ENCODE assay signal across 20 cellular contexts in genomic region chr16:86806838-86807351, GRCh38.
DNase-seq lines count a peak whose midpoint lies in the region; ATAC-seq and TF ChIP-seq lines count a peak whose summit lies in the region.
"Had no signal": no experiment of that assay in that cellular context is flagged by ENCODE, and none has a peak within 500 bp of the region (broad histone marks: within the 10 kb centered on the region; RNA-seq: fewer than 3 reads in every experiment).

No MANE protein-coding gene starts in this region.

- H3K4me2 ChIP-seq in hepatocyte: peak overlapping the region; percentile 44
- H3K4me2 ChIP-seq: BLaER1 treated with 17β-estradiol and CSF1 and Interleukin-3, amounts not matched to agents 10 nM and 100 nM had no signal

- peak overlapping the region; percentile 68 for H3K27ac Mint-ChIP-seq in nephron progenitor cell
- no peak overlapping the region for H3K27ac Mint-ChIP-seq in osteocyte (ENCODE audit: unreplicated experiment)
- H3K27ac Mint-ChIP-seq: activated CD4-positive, alpha-beta T cell treated with anti-CD3 and anti-CD28 coated beads, Interleukin-2, amount 10 ng/mL, durations not matched to agents 24 days and 14 days had no signal

- H3K4me1 Mint-ChIP-seq in nephron progenitor cell (peaks cover 59% of the 10 kb centered on the region), osteocyte (ENCODE audit: unreplicated experiment) (peaks cover 30% of the 10 kb centered on the region)
- H3K4me1 Mint-ChIP-seq: activated CD4-positive, alpha-beta T cell treated with anti-CD3 and anti-CD28 coated beads, Interleukin-2, amount 10 ng/mL, durations not matched to agents 24 days and 14 days had no signal

- H3K4me1 ChIP-seq in hepatocyte (ENCODE audit: insufficient read depth): no peaks in the 10 kb centered on the region
- H3K4me1 ChIP-seq: BLaER1 treated with 17β-estradiol and CSF1 and Interleukin-3, amounts not matched to agents 10 nM and 100 nM; spleen; suprapubic skin had no signal

- H3K27me3 Mint-ChIP-seq in nephron progenitor cell (ENCODE audit: low read depth, poor library complexity) (peaks cover 2% of the 10 kb centered on the region), osteocyte (ENCODE audit: unreplicated experiment) (no peaks in the 10 kb centered on the region)

- peak overlapping the region; percentile 7 for H3K4me3 Mint-ChIP-seq in nephron progenitor cell
- no peak overlapping the region for H3K4me3 Mint-ChIP-seq in osteocyte (ENCODE audit: unreplicated experiment)
- H3K4me3 Mint-ChIP-seq: activated CD4-positive, alpha-beta T cell treated with anti-CD3 and anti-CD28 coated beads, Interleukin-2, amount 10 ng/mL, durations not matched to agents 24 days and 14 days had no signal

- H4K20me1 ChIP-seq in hepatocyte (ENCODE audit: insufficient read depth, poor library complexity, severe bottlenecking): no peaks in the 10 kb centered on the region
- H4K20me1 ChIP-seq: BLaER1 treated with 17β-estradiol and CSF1 and Interleukin-3, amounts not matched to agents 10 nM and 100 nM had no signal

- WGBS in hepatocyte (ENCODE audit: low lambda C conversion rate, missing lambda C conversion rate): 15% methylated on average over 21 of the region's 22 CpGs

- no peaks in the 10 kb centered on the region for H3K9me2 ChIP-seq in hepatocyte (replicated peaks; ENCODE audit: insufficient read depth)

- H3K4me3 ChIP-seq in AG04450 (ENCODE audit: low read depth, low read length): no peak overlapping the region
- H3K4me3 ChIP-seq in hepatocyte: no peak overlapping the region
- H3K4me3 ChIP-seq: BLaER1 treated with 17β-estradiol and CSF1 and Interleukin-3, amounts not matched to agents 10 nM and 100 nM; spleen; suprapubic skin had no signal

- no peaks in the 10 kb centered on the region for H3K79me2 ChIP-seq in hepatocyte

- H3K9me3 ChIP-seq in AG04450 (ENCODE audit: control insufficient read depth, insufficient read depth, low read length) (peaks cover 10% of the 10 kb centered on the region), hepatocyte (ENCODE audit: low read depth) (no peaks in the 10 kb centered on the region)
- H3K9me3 ChIP-seq: suprapubic skin had no signal

- POLR2A ChIA-PET in AG04450 (lab: Yijun Ruan, JAX): no interaction called here

- H3K9me3 Mint-ChIP-seq in nephron progenitor cell (peaks cover 11% of the 10 kb centered on the region), osteocyte (ENCODE audit: unreplicated experiment) (no peaks in the 10 kb centered on the region)
- H3K9me3 Mint-ChIP-seq: activated CD4-positive, alpha-beta T cell treated with anti-CD3 and anti-CD28 coated beads, Interleukin-2, amount 10 ng/mL, durations not matched to agents 24 days and 14 days had no signal

- H3K27ac ChIP-seq in AG04450 (ENCODE audit: low read depth, low read length) (no peak overlapping the region), hepatocyte (no peak overlapping the region)
- H3K27ac ChIP-seq: BLaER1 treated with 17β-estradiol and CSF1 and Interleukin-3, amounts not matched to agents 10 nM and 100 nM; spleen; suprapubic skin had no signal

- no peak for TF ChIP-seq CTCF in AG04450 (IDR thresholded peaks at IDR 0.05; ENCODE audit: low read depth, low read length)
- no peak for TF ChIP-seq CTCF in hepatocyte (IDR thresholded peaks at IDR 0.05; ENCODE audit: poor library complexity)
- no peak for TF ChIP-seq CTCF in nephron progenitor cell (IDR thresholded peaks at IDR 0.05)
- no peak for TF ChIP-seq CTCF in osteocyte (IDR thresholded peaks at IDR 0.05)

- ATAC-seq in GM21515 (IDR thresholded peaks at IDR 0.05; ENCODE audit: unreplicated experiment): no peak

- CTCF ChIA-PET in AG04450 (lab: Charles Lee): no interaction called here

- DNase-seq in AG04450 (ENCODE audit: low read depth, low spot score): peak; percentile 11
- peak; percentile 76 for DNase-seq in NCI-H2171 (lab: John Stamatoyannopoulos, UW)
- DNase-seq in hepatocyte (ENCODE audit: low spot score): no peak
- DNase-seq in nephron progenitor cell: peak; percentile 73
- no peak for DNase-seq in osteocyte (ENCODE audit: extremely low spot score, unreplicated experiment)
- no peak for DNase-seq in dedifferentiated amniotic fluid mesenchymal stem cell (ENCODE audit: extremely low spot score)
- DNase-seq in C1 segment of cervical spinal cord (lab: John Stamatoyannopoulos, UW): no peak
- DNase-seq: activated CD4-positive, alpha-beta T cell treated with anti-CD3 and anti-CD28 coated beads, Interleukin-2, amount 10 ng/mL, durations not matched to agents 24 days and 14 days; activated CD8-positive, alpha-beta memory T cell treated with anti-CD3 and anti-CD28 coated beads, Interleukin-2, amount 50 U/mL, for 48 hours; activated effector memory CD4-positive, alpha-beta T cell treated with anti-CD3 and anti-CD28 coated beads, Interleukin-2, amount 50 U/mL, for 16 hours; caudate nucleus; hypothalamus; MM.1S; NCI-H1694 treated with DMSO at 0.1 percent for 48 hours; NCI-H446 treated with DMSO at 0.1 percent for 48 hours; NK-92 treated with Interleukin-12 subunit alpha and Interleukin-12 subunit beta, amount 100 ng/mL, for 24 hours; spleen had no signal

- H3K36me3 ChIP-seq in hepatocyte (replicated peaks; ENCODE audit: insufficient read depth, low read depth): no peaks in the 10 kb centered on the region
- H3K36me3 ChIP-seq: BLaER1 treated with 17β-estradiol and CSF1 and Interleukin-3, amounts not matched to agents 10 nM and 100 nM; spleen; suprapubic skin had no signal

- H3K36me3 Mint-ChIP-seq in nephron progenitor cell (ENCODE audit: low read depth): no peaks in the 10 kb centered on the region
- no peaks in the 10 kb centered on the region for H3K36me3 Mint-ChIP-seq in osteocyte (ENCODE audit: unreplicated experiment)

- H2AFZ ChIP-seq in hepatocyte: no peak overlapping the region

- H3K27me3 ChIP-seq in AG04450 (ENCODE audit: control insufficient read depth, insufficient read depth, low read length) (peaks cover 3% of the 10 kb centered on the region), hepatocyte (peaks cover 68% of the 10 kb centered on the region)
- H3K27me3 ChIP-seq: BLaER1 treated with 17β-estradiol and CSF1 and Interleukin-3, amounts not matched to agents 10 nM and 100 nM had no signal

Comparison
In these comparisons a context has a peak if more than half of its experiments do, and no peak if none do; other contexts are left out.
1. DNase-seq: peak in AG04450 (single experiment), NCI-H2171 (single experiment) and nephron progenitor cell (single experiment); none in hepatocyte (single experiment), osteocyte (single experiment), dedifferentiated amniotic fluid mesenchymal stem cell (single experiment) and C1 segment of cervical spinal cord (0 of 14).